ENCODE assay signal across 8 cellular contexts in genomic region chr19:3125900-3126524, GRCh38. TPM values are rescaled to one million over a fixed set of nuclear protein-coding genes. Genes with fewer than 3 reads are reported as not detected.
DNase-seq lines count a peak whose midpoint lies in the region; ATAC-seq and TF ChIP-seq lines count a peak whose summit lies in the region.

No MANE protein-coding gene starts in this region.

- H3K4me1 ChIP-seq in HCT116 (ENCODE audit: control insufficient read depth in 1 of 2, insufficient read depth in 2 of 2, low read length in 2 of 2) (peaks cover 6 to 7% of the 10 kb centered on the region in 2 experiments; a peak in 3 of 4 replicates), right cardiac atrium (ENCODE audit: control insufficient read depth, insufficient read depth, low read length) (no peaks in the 10 kb centered on the region)

- H3K9ac ChIP-seq in HCT116 (ENCODE audit: low read length) = no peak overlapping the region

- no peak overlapping the region for H3K4me2 ChIP-seq in HCT116 (ENCODE audit: low read length)

- WGBS in right cardiac atrium = 18% methylated on average over 14 of the region's 14 CpGs

- TF ChIP-seq CTCF in AG09319 (IDR thresholded peaks at IDR 0.05; ENCODE audit: low read depth, low read length) = peak; percentile 74
- peak; percentile 76 to 88 (median 81) for TF ChIP-seq CTCF in HCT116 (IDR thresholded peaks at IDR 0.05 in 2 of 3, conservative IDR thresholded peaks at IDR 0.05 in 1 of 3; ENCODE audit: borderline replicate concordance in 1 of 3, insufficient read depth in 1 of 3, low read depth in 2 of 3, low read length in 2 of 3)

- POLR2A ChIA-PET in HCT116 (lab: Charles Lee) = no interaction called here

- RAD21 ChIA-PET in HCT116 (lab: Charles Lee; ENCODE audit: low non-redundant PET in 1 of 2, low total read pairs in 2 of 2, uncharacterized antibody in 2 of 2, unreplicated experiment in 2 of 2) = interaction anchor here (0.6 to 1.1 kb wide), 3 partner anchors 87 to 175 kb away, joined by 3 to 5 read pairs (median 3); no protein-coding TSS in a partner anchor

- no peaks in the 10 kb centered on the region for H3K9me3 ChIP-seq in HCT116 (ENCODE audit: control insufficient read depth in 1 of 2, insufficient read depth in 1 of 2, low read depth in 1 of 2, low read length in 2 of 2)
- no peaks in the 10 kb centered on the region for H3K9me3 ChIP-seq in right cardiac atrium (ENCODE audit: control insufficient read depth, low read length)

- H3K27ac ChIP-seq in HCT116 (ENCODE audit: low read depth, low read length) (no peak overlapping the region), right cardiac atrium (ENCODE audit: low read length) (no peak overlapping the region)

- no peaks in the 10 kb centered on the region for H4K20me1 ChIP-seq in HCT116 (ENCODE audit: insufficient read depth)

- TF ChIP-seq POLR2A in HCT116 (IDR thresholded peaks at IDR 0.05; ENCODE audit: borderline replicate concordance, extremely low read depth, insufficient read depth, insufficient read length) = no peak

- TF ChIP-seq RAD21 in HCT116 (IDR thresholded peaks at IDR 0.05; ENCODE audit: low read depth) = peak; percentile 52

- no peaks in the 10 kb centered on the region for H3K9me2 ChIP-seq in HCT116 (ENCODE audit: insufficient read depth)

- ATAC-seq in HCT116 (peak; percentile 96), right cardiac atrium (peak; percentile 53 to 70), HG02870 (IDR thresholded peaks at IDR 0.05; ENCODE audit: unreplicated experiment) (no peak), HG03571 (IDR thresholded peaks at IDR 0.05; ENCODE audit: unreplicated experiment) (no peak)

- no peaks in the 10 kb centered on the region; a peak in 1 of 4 replicates for H3K36me3 ChIP-seq in HCT116 (ENCODE audit: control insufficient read depth in 1 of 2, insufficient read depth in 2 of 2, low read length in 2 of 2)

- H3K4me3 ChIP-seq in HCT116 (replicated peaks in 1 of 2; ENCODE audit: low read depth in 1 of 2, low read length in 2 of 2) (no peak overlapping the region), right cardiac atrium (ENCODE audit: low read length) (no peak overlapping the region)

- H2AFZ ChIP-seq in HCT116 (ENCODE audit: low read depth, low read length, poor library complexity, severe bottlenecking) = no peak overlapping the region

- H3K27me3 ChIP-seq in HCT116 (ENCODE audit: insufficient read depth, low read length) (no peaks in the 10 kb centered on the region), right cardiac atrium (ENCODE audit: control insufficient read depth, insufficient read depth) (no peaks in the 10 kb centered on the region)

- DNase-seq in AG09319 (ENCODE audit: extremely low read depth, low read depth) = no peak
- DNase-seq in HCT116 (ENCODE audit: low read depth, low spot score) = peak; percentile 60
- DNase-seq in SK-N-DZ (ENCODE audit: low spot score) = peak; percentile 38
- peak; percentile 81 for DNase-seq in activated naive CD4-positive, alpha-beta T cell treated with Interleukin-2 at 50 U/mL for 16 hours
- DNase-seq in right cardiac atrium = peak; percentile 71 to 88 (median 75)
- peak; percentile 46 to 69 for DNase-seq in stimulated activated CD4-positive, alpha-beta T cell treated with anti-CD3 and anti-CD28 coated beads, Interleukin-1b, Interleukin-23, amount 100 ng/mL, for 1 hour (ENCODE audit: low read depth in 2 of 2)

- intact Hi-C loops in HCT116 (cut with micrococcal nuclease) (no loop called here), right cardiac atrium (cut with DNase I) (no loop called here)

- CTCF ChIA-PET in HCT116 (lab: Charles Lee) = interaction anchor here (0.7 to 4.3 kb wide), 12 partner anchors 9 to 176 kb away, joined by 3 to 24 read pairs (median 4); no protein-coding TSS in a partner anchor

- BruUV-seq in HCT116 (replicated peaks; lab: Mats Ljungman, UMichigan) = no TSS peak

- H3K79me2 ChIP-seq in HCT116 (ENCODE audit: insufficient read depth, low read length) = no peaks in the 10 kb centered on the region

TF ChIP-seq in HCT116, 20 proteins besides CTCF, POLR2A, EP300 and RAD21:
- TF ChIP-seq ZBTB33 (IDR thresholded peaks at IDR 0.05; ENCODE audit: extremely low read depth, insufficient replicate concordance, low read length) (no peak), TCF7L2 (IDR thresholded peaks at IDR 0.05; ENCODE audit: borderline replicate concordance, extremely low read depth, insufficient read depth, insufficient read length) (no peak), CBX3 (IDR thresholded peaks at IDR 0.05; ENCODE audit: low read depth) (no peak), ZFX (IDR thresholded peaks at IDR 0.05) (no peak), EZH2phosphoT487 (IDR thresholded peaks at IDR 0.05; ENCODE audit: borderline replicate concordance) (no peak), EZH2 (IDR thresholded peaks at IDR 0.05) (no peak), SP1 (IDR thresholded peaks at IDR 0.05; ENCODE audit: low read depth) (no peak), CEBPB (IDR thresholded peaks at IDR 0.05; ENCODE audit: low read depth) (no peak), ZNF274 (IDR thresholded peaks at IDR 0.05; ENCODE audit: low read depth, low read length) (no peak)
- TF ChIP-seq, protein P1, sequence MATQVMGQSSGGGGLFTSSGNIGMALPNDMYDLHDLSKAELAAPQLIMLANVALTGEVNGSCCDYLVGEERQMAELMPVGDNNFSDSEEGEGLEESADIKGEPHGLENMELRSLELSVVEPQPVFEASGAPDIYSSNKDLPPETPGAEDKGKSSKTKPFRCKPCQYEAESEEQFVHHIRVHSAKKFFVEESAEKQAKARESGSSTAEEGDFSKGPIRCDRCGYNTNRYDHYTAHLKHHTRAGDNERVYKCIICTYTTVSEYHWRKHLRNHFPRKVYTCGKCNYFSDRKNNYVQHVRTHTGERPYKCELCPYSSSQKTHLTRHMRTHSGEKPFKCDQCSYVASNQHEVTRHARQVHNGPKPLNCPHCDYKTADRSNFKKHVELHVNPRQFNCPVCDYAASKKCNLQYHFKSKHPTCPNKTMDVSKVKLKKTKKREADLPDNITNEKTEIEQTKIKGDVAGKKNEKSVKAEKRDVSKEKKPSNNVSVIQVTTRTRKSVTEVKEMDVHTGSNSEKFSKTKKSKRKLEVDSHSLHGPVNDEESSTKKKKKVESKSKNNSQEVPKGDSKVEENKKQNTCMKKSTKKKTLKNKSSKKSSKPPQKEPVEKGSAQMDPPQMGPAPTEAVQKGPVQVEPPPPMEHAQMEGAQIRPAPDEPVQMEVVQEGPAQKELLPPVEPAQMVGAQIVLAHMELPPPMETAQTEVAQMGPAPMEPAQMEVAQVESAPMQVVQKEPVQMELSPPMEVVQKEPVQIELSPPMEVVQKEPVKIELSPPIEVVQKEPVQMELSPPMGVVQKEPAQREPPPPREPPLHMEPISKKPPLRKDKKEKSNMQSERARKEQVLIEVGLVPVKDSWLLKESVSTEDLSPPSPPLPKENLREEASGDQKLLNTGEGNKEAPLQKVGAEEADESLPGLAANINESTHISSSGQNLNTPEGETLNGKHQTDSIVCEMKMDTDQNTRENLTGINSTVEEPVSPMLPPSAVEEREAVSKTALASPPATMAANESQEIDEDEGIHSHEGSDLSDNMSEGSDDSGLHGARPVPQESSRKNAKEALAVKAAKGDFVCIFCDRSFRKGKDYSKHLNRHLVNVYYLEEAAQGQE (IDR thresholded peaks at IDR 0.05; ENCODE audit: low read depth) = no peak
- TF ChIP-seq, protein P2, sequence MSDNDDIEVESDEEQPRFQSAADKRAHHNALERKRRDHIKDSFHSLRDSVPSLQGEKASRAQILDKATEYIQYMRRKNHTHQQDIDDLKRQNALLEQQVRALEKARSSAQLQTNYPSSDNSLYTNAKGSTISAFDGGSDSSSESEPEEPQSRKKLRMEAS (IDR thresholded peaks at IDR 0.05) = no peak
TF ChIP-seq in HCT116: peak in this region for 0.

RNA-seq across cellular contexts. Expression of gene GNA15, which starts 9.8 kb away (rescaled TPM):
- total RNA-seq in HCT116 (2021; ENCODE audit: unreplicated experiment) (1.5 TPM), right cardiac atrium (1 to 10 TPM; 1.8 to 2.5 (median 2.1) TPM)
- polyA plus RNA-seq in HCT116 (2012) = 0.86 and 1.2 TPM in 2 replicates
- polyA plus RNA-seq in SK-N-DZ (2014; cell fraction: cytosol; rRNA removed) = 0.24 TPM in 1 of 2 replicates, not detected in the other
- polyA plus RNA-seq in SK-N-DZ (2014; cell fraction: nucleus; rRNA removed) = not detected in 2 replicates
- 1.00 TPM for polyA plus RNA-seq in right cardiac atrium

RNA-seq across cellular contexts. Expression of gene GNA11, which starts 31.9 kb away (rescaled TPM):
- total RNA-seq in HCT116 (2021; ENCODE audit: unreplicated experiment) (56.5 TPM), right cardiac atrium (10 to 100 TPM; 63.3 to 71.6 (median 69.7) TPM)
- 48.4 and 50.8 TPM in 2 replicates for polyA plus RNA-seq in HCT116 (2012)
- 19.1 and 24.7 TPM in 2 replicates for polyA plus RNA-seq in SK-N-DZ (2014; cell fraction: cytosol; rRNA removed)
- polyA plus RNA-seq in SK-N-DZ (2014; cell fraction: nucleus; rRNA removed) = 24.0 and 25.2 TPM in 2 replicates
- 69.8 TPM for polyA plus RNA-seq in right cardiac atrium

RNA-seq across cellular contexts. Expression of gene S1PR4, which starts 52.6 kb away (rescaled TPM):
- total RNA-seq in HCT116 (2021; ENCODE audit: unreplicated experiment) = 0.71 TPM
- polyA plus RNA-seq in HCT116 (2012) = 0.22 and 0.31 TPM in 2 replicates
- not detected in 2 replicates for polyA plus RNA-seq in SK-N-DZ (2014; cell fraction: cytosol; rRNA removed)
- polyA plus RNA-seq in SK-N-DZ (2014; cell fraction: nucleus; rRNA removed) = not detected in 2 replicates
- total RNA-seq in right cardiac atrium = under 1 TPM; 0.33 to 0.96 (median 0.74) TPM
- polyA plus RNA-seq in right cardiac atrium = 0.97 TPM

RNA-seq across cellular contexts. Expression of gene NCLN, which starts 59.7 kb away (rescaled TPM):
- total RNA-seq in HCT116 (2021; ENCODE audit: unreplicated experiment) (119 TPM), right cardiac atrium (10 to 100 TPM; 25.8 to 36.6 (median 27.9) TPM)
- 91.3 and 94.7 TPM in 2 replicates for polyA plus RNA-seq in HCT116 (2012)
- 47.8 and 70.4 TPM in 2 replicates for polyA plus RNA-seq in SK-N-DZ (2014; cell fraction: cytosol; rRNA removed)
- polyA plus RNA-seq in SK-N-DZ (2014; cell fraction: nucleus; rRNA removed) = 72.9 and 104 TPM in 2 replicates
- 20.3 TPM for polyA plus RNA-seq in right cardiac atrium

Comparison
In these comparisons a context has a peak if more than half of its experiments do, and no peak if none do; other contexts are left out.
1. ATAC-seq: peak in HCT116 (single experiment) and right cardiac atrium (2 of 2); none in HG02870 (single experiment) and HG03571 (single experiment).